ENCODE assay signal across 13 cellular contexts in genomic region chr13:46377554-46377953, GRCh38. TPM values are rescaled to one million over a fixed set of nuclear protein-coding genes. Genes with fewer than 3 reads are reported as not detected.
DNase-seq lines count a peak whose midpoint lies in the region; ATAC-seq, FAIRE-seq and TF ChIP-seq lines count a peak whose summit lies in the region.
"Had no signal": no experiment of that assay in that cellular context is flagged by ENCODE, and none has a peak within 500 bp of the region (broad histone marks: within the 10 kb centered on the region; RNA-seq: fewer than 3 reads in every experiment).

No MANE protein-coding gene starts in this region.

- peaks cover 4% of the 10 kb centered on the region for H3K27me3 Mint-ChIP-seq in activated CD4-positive, alpha-beta memory T cell treated with anti-CD3 and anti-CD28 coated beads for 36 hours

- H3K9me3 Mint-ChIP-seq in activated CD4-positive, alpha-beta memory T cell treated with anti-CD3 and anti-CD28 coated beads for 36 hours: no peaks in the 10 kb centered on the region
- H3K9me3 Mint-ChIP-seq: activated naive CD4-positive, alpha-beta T cell treated with anti-CD3 and anti-CD28 coated beads, Interleukin-2, amount 10 ng/mL, durations not matched to agents 7 days and 5 days; T-cell had no signal

- H3K36me3 Mint-ChIP-seq in activated CD4-positive, alpha-beta memory T cell treated with anti-CD3 and anti-CD28 coated beads for 36 hours: no peaks in the 10 kb centered on the region
- H3K36me3 Mint-ChIP-seq: activated naive CD4-positive, alpha-beta T cell treated with anti-CD3 and anti-CD28 coated beads, Interleukin-2, amount 10 ng/mL, durations not matched to agents 7 days and 5 days; T-cell had no signal

- H3K4me2 ChIP-seq in HepG2 (ENCODE audit: low read depth, low read length): no peak overlapping the region

- H3K27ac Mint-ChIP-seq in activated CD4-positive, alpha-beta memory T cell treated with anti-CD3 and anti-CD28 coated beads for 36 hours: no peak overlapping the region
- H3K27ac Mint-ChIP-seq: activated naive CD4-positive, alpha-beta T cell treated with anti-CD3 and anti-CD28 coated beads, Interleukin-2, amount 10 ng/mL, durations not matched to agents 7 days and 5 days had no signal

- no peak for FAIRE-seq in HepG2 (lab: Jason Lieb, UNC)
- FAIRE-seq: A204.1 had no signal

- intact Hi-C loops in HepG2 (cut with micrococcal nuclease; ENCODE audit: unreplicated experiment): no loop called here
- intact Hi-C loops in activated CD4-positive, alpha-beta memory T cell treated with anti-CD3 and anti-CD28 coated beads for 36 hours (cut with micrococcal nuclease): no loop called here

- no peak for DNase-seq in HepG2 (ENCODE audit: low spot score)
- DNase-seq in NB4 (ENCODE audit: low read depth): peak; percentile 61
- DNase-seq in activated CD4-positive, alpha-beta memory T cell treated with anti-CD3 and anti-CD28 coated beads for 36 hours: no peak
- DNase-seq in NCI-H2029 (lab: John Stamatoyannopoulos, UW): no peak
- no peak for DNase-seq in amniotic stem cell (lab: John Stamatoyannopoulos, UW)
- DNase-seq: activated naive CD4-positive, alpha-beta T cell treated with anti-CD3 and anti-CD28 coated beads, Interleukin-2, amount 10 ng/mL, durations not matched to agents 7 days and 5 days; NCI-H1694 treated with DMSO at 0.1 percent for 48 hours; T-cell had no signal

- H3K27ac ChIP-seq in liver (ENCODE audit: low read depth in 1 of 2, low read length in 2 of 2): peak overlapping the region; percentile 41 to 54
- no peak overlapping the region for H3K27ac ChIP-seq in HepG2 (ENCODE audit: extremely low read length, insufficient read depth, low read length)
- H3K27ac ChIP-seq in gastroesophageal sphincter: no peak overlapping the region
- H3K27ac ChIP-seq: right atrium auricular region had no signal

- WGBS in liver: 80% methylated on average over 4 of the region's 4 CpGs
- 17% methylated on average over 4 of the region's 4 CpGs for whole genome bisulfite sequencing in HepG2 (ENCODE audit: low lambda C conversion rate)
- whole genome bisulfite sequencing in gastroesophageal sphincter (ENCODE audit: low coverage in 1 of 2), 2 donors: 75 to 87% methylated on average over 4 of the region's 4 CpGs

- TF ChIP-seq RAD21 in liver (IDR thresholded peaks at IDR 0.05) (no peak), HepG2 (CRISPR knock-in tag; IDR thresholded peaks at IDR 0.05) (no peak)

- TF ChIP-seq EP300 in HepG2 (IDR thresholded peaks at IDR 0.05; ENCODE audit: low read depth in 2 of 2, low read length in 2 of 2): no peak
- no peak for TF ChIP-seq EP300 in HepG2 (CRISPR knock-in tag; IDR thresholded peaks at IDR 0.05; ENCODE audit: borderline replicate concordance)
- TF ChIP-seq EP300 in gastroesophageal sphincter (IDR thresholded peaks at IDR 0.05): no peak

- H2AFZ ChIP-seq in HepG2 (ENCODE audit: low read length): no peak overlapping the region

- H3K9me3 ChIP-seq in liver (ENCODE audit: control insufficient read depth in 4 of 4, low read length in 3 of 4) (no peaks in the 10 kb centered on the region), HepG2 (ENCODE audit: low read length) (no peaks in the 10 kb centered on the region), gastroesophageal sphincter (no peaks in the 10 kb centered on the region)
- H3K9me3 ChIP-seq: right atrium auricular region had no signal

- H3K4me3 Mint-ChIP-seq in activated CD4-positive, alpha-beta memory T cell treated with anti-CD3 and anti-CD28 coated beads for 36 hours: no peak overlapping the region
- H3K4me3 Mint-ChIP-seq: activated naive CD4-positive, alpha-beta T cell treated with anti-CD3 and anti-CD28 coated beads, Interleukin-2, amount 10 ng/mL, durations not matched to agents 7 days and 5 days had no signal

- in situ Hi-C loops in HepG2 (cut with HindIII; ENCODE audit: extremely low pct_ligation_motif_present, low pct_unique_long_range_greater_than_20kb): no loop called here

- TF ChIP-seq POLR2A in HepG2 (IDR thresholded peaks at IDR 0.05; ENCODE audit: insufficient read depth in 1 of 2, low read depth in 2 of 2, low read length in 2 of 2) (no peak), NB4 (IDR thresholded peaks at IDR 0.05; ENCODE audit: extremely low read depth, insufficient read length) (no peak), gastroesophageal sphincter (IDR thresholded peaks at IDR 0.05) (no peak)

- H4K20me1 ChIP-seq in HepG2 (ENCODE audit: insufficient read depth, low read length): no peaks in the 10 kb centered on the region

- no peaks in the 10 kb centered on the region for H3K4me1 Mint-ChIP-seq in activated CD4-positive, alpha-beta memory T cell treated with anti-CD3 and anti-CD28 coated beads for 36 hours (ENCODE audit: low read depth)
- H3K4me1 Mint-ChIP-seq: activated naive CD4-positive, alpha-beta T cell treated with anti-CD3 and anti-CD28 coated beads, Interleukin-2, amount 10 ng/mL, durations not matched to agents 7 days and 5 days had no signal

- no peaks in the 10 kb centered on the region for H3K4me1 ChIP-seq in liver (ENCODE audit: control insufficient read depth in 4 of 4, insufficient read depth in 4 of 4, low read length in 3 of 4)
- H3K4me1 ChIP-seq in HepG2 (ENCODE audit: insufficient read depth, low read length): no peaks in the 10 kb centered on the region
- no peaks in the 10 kb centered on the region for H3K4me1 ChIP-seq in gastroesophageal sphincter
- H3K4me1 ChIP-seq: right atrium auricular region had no signal

- H3K9ac ChIP-seq in liver (ENCODE audit: low read depth in 1 of 2, low read length in 2 of 2) (no peak overlapping the region), HepG2 (ENCODE audit: insufficient read depth, low read depth, low read length) (no peak overlapping the region)

- H3K79me2 ChIP-seq in HepG2 (ENCODE audit: insufficient read depth, low read length): no peaks in the 10 kb centered on the region

- CTCF ChIA-PET in HepG2 (lab: Yijun Ruan, JAX; ENCODE audit: low intra/inter-chr PET ratio, low total read pairs): no interaction called here
- CTCF ChIA-PET in activated CD4-positive, alpha-beta memory T cell treated with anti-CD3 and anti-CD28 coated beads for 36 hours (lab: Charles Lee): no interaction called here

- H3K4me3 ChIP-seq in liver (ENCODE audit: low read depth in 1 of 3, low read length in 3 of 3) (no peak overlapping the region), HepG2 (replicated peaks in 1 of 3; ENCODE audit: insufficient read depth in 1 of 3, low read depth in 2 of 3, low read length in 3 of 3) (no peak overlapping the region), NB4 (ENCODE audit: low read depth, low read length) (no peak overlapping the region), gastroesophageal sphincter (no peak overlapping the region)
- H3K4me3 ChIP-seq: right atrium auricular region had no signal

- H3K27me3 ChIP-seq in liver (ENCODE audit: control insufficient read depth in 4 of 4, insufficient read depth in 4 of 4, low read length in 3 of 4): no peaks in the 10 kb centered on the region
- peaks cover 1 to 6% of the 10 kb centered on the region in 2 experiments; a peak in 3 of 5 replicates for H3K27me3 ChIP-seq in HepG2 (ENCODE audit: control insufficient read depth in 1 of 2, insufficient read depth in 2 of 2, low read length in 2 of 2)
- no peaks in the 10 kb centered on the region for H3K27me3 ChIP-seq in gastroesophageal sphincter
- H3K27me3 ChIP-seq: right atrium auricular region had no signal

- ATAC-seq in HepG2 (no peak), HG02763 (IDR thresholded peaks at IDR 0.05; ENCODE audit: unreplicated experiment) (peak; percentile 50), gastroesophageal sphincter (no peak)
- ATAC-seq: T-cell had no signal

- BruUV-seq in HepG2 (replicated peaks; lab: Mats Ljungman, UMichigan): no TSS peak

- no peak for TF ChIP-seq CTCF in liver (IDR thresholded peaks at IDR 0.05; ENCODE audit: low read depth, low read length, missing input control)
- no peak for TF ChIP-seq CTCF in HepG2 (CRISPR knock-in tag; IDR thresholded peaks at IDR 0.05)
- no peak for TF ChIP-seq CTCF in NB4 (IDR thresholded peaks at IDR 0.05; ENCODE audit: low read depth, low read length)
- TF ChIP-seq CTCF in gastroesophageal sphincter (IDR thresholded peaks at IDR 0.05): no peak

- H3K36me3 ChIP-seq in liver (ENCODE audit: control insufficient read depth in 4 of 4, insufficient read depth in 3 of 4, low read depth in 1 of 4, low read length in 3 of 4) (no peaks in the 10 kb centered on the region), HepG2 (replicated peaks in 1 of 2; ENCODE audit: control insufficient read depth in 1 of 2, insufficient read depth in 2 of 2, low read length in 2 of 2) (no peaks in the 10 kb centered on the region), gastroesophageal sphincter (no peaks in the 10 kb centered on the region)
- H3K36me3 ChIP-seq: right atrium auricular region had no signal

- POLR2A ChIA-PET in HepG2 (lab: Yijun Ruan, JAX): no interaction called here
- POLR2A ChIA-PET in activated CD4-positive, alpha-beta memory T cell treated with anti-CD3 and anti-CD28 coated beads for 36 hours (lab: Charles Lee): no interaction called here

TF ChIP-seq in HepG2, 621 proteins besides CTCF, POLR2A, EP300 and RAD21:
- TF ChIP-seq GTF3A (CRISPR knock-in tag; conservative IDR thresholded peaks at IDR 0.05): no peak

RNA-seq across cellular contexts. Expression of gene RUBCNL, which starts 9.5 kb away (rescaled TPM):
- total RNA-seq in liver (1 to 10 TPM; 1.5 to 4.2 TPM), HepG2 (2016; rRNA removed; fragmentation: Illumina TruSeq; extraction: Trizol) (not detected in 2 replicates), gastroesophageal sphincter (1 to 10 TPM; 1.5 to 6.8 (median 2.9) TPM)
- polyA plus RNA-seq in liver (under 1 TPM; 0.36 to 0.42 TPM), HepG2 (2011; rRNA removed) (not detected in 2 replicates)
- not detected in 2 replicates for total RNA-seq in HepG2 (2016; cell fraction: cytosol; rRNA removed; fragmentation: Illumina TruSeq; extraction: Trizol; ENCODE audit: low read depth)
- not detected in 2 replicates for total RNA-seq in HepG2 (2016; cell fraction: insoluble cytoplasmic fraction; rRNA removed; fragmentation: Illumina TruSeq; extraction: Trizol)
- total RNA-seq in HepG2 (2016; cell fraction: membrane; rRNA removed; fragmentation: Illumina TruSeq; extraction: Trizol): not detected in 2 replicates
- not detected in 2 replicates for total RNA-seq in HepG2 (2016; cell fraction: nucleus; rRNA removed; fragmentation: Illumina TruSeq; extraction: Trizol)
- not detected in 2 replicates for polyA plus RNA-seq in HepG2 (2011; cell fraction: cytosol; rRNA removed)
- polyA plus RNA-seq in HepG2 (2011; cell fraction: nucleus; rRNA removed): not detected in 2 replicates
- not detected in 2 replicates for polyA plus RNA-seq in HepG2 (2012)
- polyA plus RNA-seq in HepG2 (2016; cell fraction: cytosol; fragmentation: Illumina TruSeq; extraction: Trizol; ENCODE audit: low read depth): not detected in 2 replicates
- not detected in 2 replicates for polyA plus RNA-seq in HepG2 (2016; cell fraction: insoluble cytoplasmic fraction; fragmentation: Illumina TruSeq; extraction: Trizol; ENCODE audit: low read depth)
- not detected in 2 replicates for polyA plus RNA-seq in HepG2 (2016; cell fraction: membrane; fragmentation: Illumina TruSeq; extraction: Trizol; ENCODE audit: low read depth)
- not detected in 2 replicates for polyA plus RNA-seq in HepG2 (2016; cell fraction: nucleus; fragmentation: Illumina TruSeq; extraction: Trizol; ENCODE audit: insufficient read depth, low read depth)
- polyA minus RNA-seq in HepG2 (2011; rRNA and poly(A)+ RNA removed; ENCODE audit: low replicate concordance): 0.36 TPM in 1 of 2 replicates, not detected in the other
- not detected in 2 replicates for polyA minus RNA-seq in HepG2 (2011; cell fraction: cytosol; rRNA and poly(A)+ RNA removed)
- not detected in 2 replicates for polyA minus RNA-seq in HepG2 (2011; cell fraction: nucleus; rRNA and poly(A)+ RNA removed)
- total RNA-seq in activated CD4-positive, alpha-beta memory T cell treated with anti-CD3 and anti-CD28 coated beads for 36 hours: under 1 TPM; 0.73 to 0.74 TPM

Comparison
In these comparisons a context has a peak if more than half of its experiments do, and no peak if none do; other contexts are left out.
1. H3K27ac ChIP-seq: peak in liver (2 of 2); none in HepG2 (single experiment) and gastroesophageal sphincter (0 of 4).